In the genomic region with DNA sequence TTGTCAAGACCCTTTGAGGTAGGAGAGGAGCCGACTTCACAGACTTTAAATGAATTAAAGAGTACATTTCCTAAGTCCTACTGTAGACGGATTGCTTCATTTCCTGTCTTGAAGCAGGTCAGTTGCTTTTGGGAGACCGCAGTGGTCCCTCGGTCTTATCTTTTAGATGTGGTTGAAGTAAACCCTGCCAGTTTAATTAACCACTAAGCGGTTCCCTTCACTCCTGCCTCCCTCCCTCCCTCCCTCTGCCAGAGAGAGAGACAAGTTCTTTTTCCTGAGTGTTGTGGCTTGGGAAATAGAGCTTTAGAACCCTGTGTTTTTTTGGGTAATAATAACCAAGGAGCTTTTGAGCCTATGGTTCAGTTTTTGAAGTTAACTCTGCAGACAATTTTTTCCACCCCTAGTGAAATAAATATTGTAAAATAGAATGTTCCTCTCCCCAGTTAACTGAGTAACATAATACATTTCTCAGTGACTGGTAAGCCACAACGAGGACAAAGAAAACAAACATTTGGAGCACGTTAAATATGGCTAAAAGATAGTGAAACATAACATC, we compare ENCODE assay signal across 10 cellular contexts.
DNase-seq lines count a peak whose midpoint lies in the region; ATAC-seq and TF ChIP-seq lines count a peak whose summit lies in the region.
"Had no signal": no experiment of that assay in that cellular context is flagged by ENCODE, and none has a peak within 500 bp of the region (broad histone marks: within the 10 kb centered on the region; RNA-seq: fewer than 3 reads in every experiment).

No MANE protein-coding gene starts in this region.

- no peak overlapping the region for H2AFZ ChIP-seq in osteoblast (ENCODE audit: low read length)

- no peaks in the 10 kb centered on the region for H4K20me1 ChIP-seq in osteoblast (ENCODE audit: insufficient read depth, low read length)

- TF ChIP-seq CTCF in HL-60 (IDR thresholded peaks at IDR 0.05; ENCODE audit: insufficient read depth, low read length), result no peak
- TF ChIP-seq CTCF in coronary artery (IDR thresholded peaks at IDR 0.05), result no peak
- no peak for TF ChIP-seq CTCF in osteoblast (IDR thresholded peaks at IDR 0.05; ENCODE audit: extremely low read depth, low read depth, low read length)

- no peaks in the 10 kb centered on the region for H3K9me3 ChIP-seq in osteoblast (ENCODE audit: low read depth, low read length)

- ATAC-seq in stimulated activated naive CD8-positive, alpha-beta T cell treated with anti-CD3 and anti-CD28 coated beads, Interleukin-15, Interleukin-2, amounts not matched to agents 100 U/mL and 50 U/mL, for 24 hours, result no peak
- no peak for ATAC-seq in HG02678 (IDR thresholded peaks at IDR 0.05; ENCODE audit: unreplicated experiment)

- H3K27me3 ChIP-seq in HL-60 (ENCODE audit: insufficient read depth, poor library complexity, severe bottlenecking) (no peaks in the 10 kb centered on the region), osteoblast (ENCODE audit: insufficient read depth, low read length) (no peaks in the 10 kb centered on the region)

- intact Hi-C loops in posterior cingulate gyrus (cut with DNase I), result no loop called here

- no peaks in the 10 kb centered on the region for H3K79me2 ChIP-seq in osteoblast (ENCODE audit: insufficient read depth, low read length)

- H3K27ac ChIP-seq in HL-60 (replicated peaks) (peak overlapping the region; percentile 48), coronary artery (peak overlapping the region; percentile 48 to 67), osteoblast (ENCODE audit: low read depth, low read length) (no peak overlapping the region)

- DNase-seq in HL-60 (ENCODE audit: low read depth in 1 of 2, low spot score in 1 of 2) (peak; percentile 47 to 88), OCI-M2 (lab: John Stamatoyannopoulos, UW; ENCODE audit: unreplicated experiment) (peak; percentile 57), coronary artery (ENCODE audit: low spot score) (no peak), osteoblast (ENCODE audit: insufficient read length, low spot score, missing footprints) (no peak), NCI-H345 treated with DMSO at 0.1 percent for 48 hours (lab: John Stamatoyannopoulos, UW; ENCODE audit: unreplicated experiment) (no peak), posterior cingulate gyrus (no peak)
- no peak for DNase-seq in stimulated activated naive CD8-positive, alpha-beta T cell treated with anti-CD3 and anti-CD28 coated beads, Interleukin-15, Interleukin-2, amounts not matched to agents 100 U/mL and 50 U/mL, for 24 hours
- DNase-seq: activated CD4-positive, alpha-beta T cell treated with anti-CD3 and anti-CD28 coated beads, Interleukin-2, amount 50 U/mL, for 4 hours; NCI-H187 had no signal

- no peaks in the 10 kb centered on the region for H3K36me3 ChIP-seq in osteoblast (ENCODE audit: insufficient read depth, low read length)

- H3K4me3 ChIP-seq in HL-60 (replicated peaks; ENCODE audit: insufficient read depth, low read length) (no peak overlapping the region), coronary artery (peak overlapping the region; percentile 9), osteoblast (ENCODE audit: insufficient read depth, low read length) (no peak overlapping the region)

- peaks cover 36% of the 10 kb centered on the region for H3K4me1 ChIP-seq in osteoblast (ENCODE audit: insufficient read depth, low read length)

- H3K4me2 ChIP-seq in osteoblast (ENCODE audit: insufficient read depth, low read length), result peak overlapping the region; percentile 51

Comparison
In these comparisons a context has a peak if more than half of its experiments do, and no peak if none do; other contexts are left out.
1. DNase-seq: peak in HL-60 (2 of 2) and OCI-M2 (single experiment); none in coronary artery (single experiment), osteoblast (single experiment), stimulated activated naive CD8-positive, alpha-beta T cell treated with anti-CD3 and anti-CD28 coated beads, Interleukin-15, Interleukin-2, amounts not matched to agents 100 U/mL and 50 U/mL, for 24 hours (single experiment), NCI-H345 treated with DMSO at 0.1 percent for 48 hours (single experiment) and posterior cingulate gyrus (0 of 10).